ENCODE assay signal across 8 cellular contexts in genomic region chr15:74787251-74788041, GRCh38. TPM values are rescaled to one million over a fixed set of nuclear protein-coding genes. Genes with fewer than 3 reads are reported as not detected.
DNase-seq lines count a peak whose midpoint lies in the region; TF ChIP-seq lines count a peak whose summit lies in the region.

No MANE protein-coding gene starts in this region.

- H3K9me3 ChIP-seq in hepatocyte (ENCODE audit: low read depth) (no peaks in the 10 kb centered on the region), neuronal stem cell (replicated peaks in 1 of 2; ENCODE audit: control insufficient read depth in 2 of 2, insufficient read depth in 1 of 2, low read depth in 1 of 2, low read length in 2 of 2) (no peaks in the 10 kb centered on the region)

- 57% methylated on average over 13 of the region's 13 CpGs for WGBS in hepatocyte (ENCODE audit: low lambda C conversion rate, missing lambda C conversion rate)
- no CpG with 5 or more reads among the region's 13 CpGs for WGBS in neuronal stem cell (ENCODE audit: extremely low coverage in 2 of 2, insufficient read length in 2 of 2, insufficient replicate concordance in 1 of 2), 2 donors

- H2BK120ac ChIP-seq in neuronal stem cell (ENCODE audit: low read depth, low read length) = no peak overlapping the region

- H3K27ac ChIP-seq in hepatocyte (no peak overlapping the region), neuronal stem cell (replicated peaks; ENCODE audit: low read length) (no peak overlapping the region)

- H3K14ac ChIP-seq in neuronal stem cell (ENCODE audit: low read length) = no peak overlapping the region

- H3K4me3 Mint-ChIP-seq in T-helper 2 cell treated with Interferon-gamma antibody and Interleukin-4, amounts not matched to agents 5 μg/mL and 100 μg/mL, for 36 hours = peak overlapping the region; percentile 88

- no peak overlapping the region for H2AK5ac ChIP-seq in neuronal stem cell (ENCODE audit: low read depth, low read length)

- no peak overlapping the region for H3K4ac ChIP-seq in neuronal stem cell (ENCODE audit: low read length)

- H2AFZ ChIP-seq in hepatocyte (no peak overlapping the region), neuronal stem cell (ENCODE audit: low read length) (no peak overlapping the region)

- H3K4me2 ChIP-seq in hepatocyte (no peak overlapping the region), neuronal stem cell (ENCODE audit: insufficient read depth, low read length, poor library complexity, severe bottlenecking) (no peak overlapping the region)

- H3K79me1 ChIP-seq in neuronal stem cell (ENCODE audit: low read depth, low read length) = peaks cover 18% of the 10 kb centered on the region

- DNase-seq in CMK (ENCODE audit: low read depth) (peak; percentile 96), GM20000 (ENCODE audit: low spot score) (peak; percentile 84), HT1080 (ENCODE audit: low read depth) (peak; percentile 92), anterior cingulate cortex (lab: John Stamatoyannopoulos, UW) (peak in 46 of 58 donors; percentile 11 to 82 (median 50)), hepatocyte (ENCODE audit: low spot score) (peak; percentile 70), neuronal stem cell (ENCODE audit: low spot score) (no peak)
- peak; percentile 93 for DNase-seq in T-helper 2 cell treated with Interferon-gamma antibody and Interleukin-4, amounts not matched to agents 5 μg/mL and 100 μg/mL, for 36 hours (ENCODE audit: low spot score)
- peak; percentile 92 for DNase-seq in stimulated activated CD4-positive, alpha-beta T cell treated with anti-CD3 and anti-CD28 coated beads, Interleukin-15, amount 100 ng/mL, for 48 hours (ENCODE audit: low read depth in 2 of 2)

- no peak overlapping the region for H2BK15ac ChIP-seq in neuronal stem cell (ENCODE audit: low read length)

- H3K9me3 Mint-ChIP-seq in T-helper 2 cell treated with Interferon-gamma antibody and Interleukin-4, amounts not matched to agents 5 μg/mL and 100 μg/mL, for 36 hours = no peaks in the 10 kb centered on the region

- H3K27me3 Mint-ChIP-seq in T-helper 2 cell treated with Interferon-gamma antibody and Interleukin-4, amounts not matched to agents 5 μg/mL and 100 μg/mL, for 36 hours (ENCODE audit: low read depth) = no peaks in the 10 kb centered on the region

- H4K91ac ChIP-seq in neuronal stem cell (ENCODE audit: low read depth, low read length, poor library complexity) = no peak overlapping the region

- H3K4me3 ChIP-seq in hepatocyte (no peak overlapping the region), neuronal stem cell (ENCODE audit: low read length in 2 of 2) (no peak overlapping the region)

- no peak overlapping the region for H4K8ac ChIP-seq in neuronal stem cell (ENCODE audit: low read depth, low read length)

- H3K18ac ChIP-seq in neuronal stem cell (ENCODE audit: low read length) = no peak overlapping the region

- H3K4me1 ChIP-seq in hepatocyte (ENCODE audit: insufficient read depth) (peaks cover 45% of the 10 kb centered on the region), neuronal stem cell (ENCODE audit: control insufficient read depth in 2 of 2, insufficient read depth in 1 of 2, low read depth in 1 of 2, low read length in 2 of 2) (peaks cover 10 to 22% of the 10 kb centered on the region in 2 donors)

- H3K36me3 Mint-ChIP-seq in T-helper 2 cell treated with Interferon-gamma antibody and Interleukin-4, amounts not matched to agents 5 μg/mL and 100 μg/mL, for 36 hours (ENCODE audit: low read depth) = peaks cover 77% of the 10 kb centered on the region

- H4K20me1 ChIP-seq in hepatocyte (ENCODE audit: insufficient read depth, poor library complexity, severe bottlenecking) = peaks cover 87% of the 10 kb centered on the region

- H3K9ac ChIP-seq in neuronal stem cell (ENCODE audit: low read depth, low read length, poor library complexity) = no peak overlapping the region

- H2BK12ac ChIP-seq in neuronal stem cell (ENCODE audit: low read length) = no peak overlapping the region

- H3K27me3 ChIP-seq in hepatocyte (no peaks in the 10 kb centered on the region), neuronal stem cell (ENCODE audit: control insufficient read depth in 3 of 3, insufficient read depth in 3 of 3, low read depth in 1 of 3, low read length in 3 of 3) (no peaks in the 10 kb centered on the region)

- TF ChIP-seq CTCF in GM20000 (IDR thresholded peaks at IDR 0.05; ENCODE audit: extremely low read depth, missing control alignments) (peak; percentile 80), hepatocyte (IDR thresholded peaks at IDR 0.05; ENCODE audit: poor library complexity) (peak; percentile 52)

- H3K79me2 ChIP-seq in hepatocyte = peaks cover 99% of the 10 kb centered on the region

- H3K36me3 ChIP-seq in hepatocyte (replicated peaks; ENCODE audit: insufficient read depth, low read depth) (no peaks in the 10 kb centered on the region), neuronal stem cell (replicated peaks in 1 of 2; ENCODE audit: control insufficient read depth in 2 of 2, insufficient read depth in 2 of 2, low read length in 2 of 2) (peaks cover 3 to 28% of the 10 kb centered on the region in 2 donors)

- H3K27ac Mint-ChIP-seq in T-helper 2 cell treated with Interferon-gamma antibody and Interleukin-4, amounts not matched to agents 5 μg/mL and 100 μg/mL, for 36 hours = peak overlapping the region; percentile 98

- peaks cover 63% of the 10 kb centered on the region for H3K4me1 Mint-ChIP-seq in T-helper 2 cell treated with Interferon-gamma antibody and Interleukin-4, amounts not matched to agents 5 μg/mL and 100 μg/mL, for 36 hours (ENCODE audit: low read depth)

- no peak overlapping the region for H3K23ac ChIP-seq in neuronal stem cell (ENCODE audit: low read depth, low read length, poor library complexity)

- no peak overlapping the region for H2BK5ac ChIP-seq in neuronal stem cell (ENCODE audit: low read length)

- H3K9me2 ChIP-seq in hepatocyte (replicated peaks; ENCODE audit: insufficient read depth) = no peaks in the 10 kb centered on the region

RNA-seq across cellular contexts. Expression of gene CSK, which starts 5.6 kb away (rescaled TPM):
- 39.3 and 50.7 TPM in 2 replicates for total RNA-seq in HT1080 (2014; rRNA removed; shearing (Covaris generic))
- polyA plus RNA-seq in HT1080 (2015; cell fraction: cytosol; rRNA removed) = 90.6 and 90.9 TPM in 2 replicates
- polyA plus RNA-seq in HT1080 (2015; cell fraction: nucleus; rRNA removed) = 80.5 and 96.7 TPM in 2 replicates
- 15.8 and 16.9 TPM in 2 replicates for total RNA-seq in hepatocyte
- 19.1 and 21.8 TPM in 2 replicates for polyA plus RNA-seq in hepatocyte
- 40.7 TPM for polyA plus RNA-seq in neuronal stem cell (2013, experiment 1 of 2)
- polyA plus RNA-seq in neuronal stem cell (2013, experiment 2 of 2) = 40.4 TPM

RNA-seq across cellular contexts. Expression of gene LMAN1L, which starts 25.2 kb away (rescaled TPM):
- total RNA-seq in HT1080 (2014; rRNA removed; shearing (Covaris generic)) = 0.05 TPM in 1 of 2 replicates, not detected in the other
- polyA plus RNA-seq in HT1080 (2015; cell fraction: cytosol; rRNA removed) = not detected in 2 replicates
- 0.32 TPM in 1 of 2 replicates, not detected in the other for polyA plus RNA-seq in HT1080 (2015; cell fraction: nucleus; rRNA removed)
- not detected in 2 replicates for total RNA-seq in hepatocyte
- polyA plus RNA-seq in hepatocyte = not detected in 2 replicates
- not detected for polyA plus RNA-seq in neuronal stem cell (2013, experiment 1 of 2)
- polyA plus RNA-seq in neuronal stem cell (2013, experiment 2 of 2) = not detected

RNA-seq across cellular contexts. Expression of gene CYP1A2, which starts 38.8 kb away (rescaled TPM):
- not detected in 2 replicates for total RNA-seq in HT1080 (2014; rRNA removed; shearing (Covaris generic))
- polyA plus RNA-seq in HT1080 (2015; cell fraction: cytosol; rRNA removed) = not detected in 2 replicates
- not detected in 2 replicates for polyA plus RNA-seq in HT1080 (2015; cell fraction: nucleus; rRNA removed)
- total RNA-seq in hepatocyte = 0.40 TPM in 1 of 2 replicates, not detected in the other
- 0.17 TPM in 1 of 2 replicates, not detected in the other for polyA plus RNA-seq in hepatocyte
- polyA plus RNA-seq in neuronal stem cell (2013, experiment 1 of 2) = not detected
- polyA plus RNA-seq in neuronal stem cell (2013, experiment 2 of 2) = not detected

RNA-seq across cellular contexts. Expression of gene CPLX3, which starts 39.0 kb away (rescaled TPM):
- total RNA-seq in HT1080 (2014; rRNA removed; shearing (Covaris generic)) = 0.10 and 0.26 TPM in 2 replicates
- polyA plus RNA-seq in HT1080 (2015; cell fraction: cytosol; rRNA removed) = not detected in 2 replicates
- not detected in 2 replicates for polyA plus RNA-seq in HT1080 (2015; cell fraction: nucleus; rRNA removed)
- not detected in 2 replicates for total RNA-seq in hepatocyte
- 0.10 TPM in 1 of 2 replicates, not detected in the other for polyA plus RNA-seq in hepatocyte
- polyA plus RNA-seq in neuronal stem cell (2013, experiment 1 of 2) = 0.03 TPM
- 0.03 TPM for polyA plus RNA-seq in neuronal stem cell (2013, experiment 2 of 2)

RNA-seq across cellular contexts. Expression of gene ULK3, which starts 55.5 kb away (rescaled TPM):
- 44.0 and 47.1 TPM in 2 replicates for total RNA-seq in HT1080 (2014; rRNA removed; shearing (Covaris generic))
- 30.8 and 32.6 TPM in 2 replicates for polyA plus RNA-seq in HT1080 (2015; cell fraction: cytosol; rRNA removed)
- polyA plus RNA-seq in HT1080 (2015; cell fraction: nucleus; rRNA removed) = 168 and 171 TPM in 2 replicates
- total RNA-seq in hepatocyte = 37.6 and 40.4 TPM in 2 replicates
- 45.7 and 46.3 TPM in 2 replicates for polyA plus RNA-seq in hepatocyte
- 16.2 TPM for polyA plus RNA-seq in neuronal stem cell (2013, experiment 1 of 2)
- 15.9 TPM for polyA plus RNA-seq in neuronal stem cell (2013, experiment 2 of 2)
